In the genomic region with DNA sequence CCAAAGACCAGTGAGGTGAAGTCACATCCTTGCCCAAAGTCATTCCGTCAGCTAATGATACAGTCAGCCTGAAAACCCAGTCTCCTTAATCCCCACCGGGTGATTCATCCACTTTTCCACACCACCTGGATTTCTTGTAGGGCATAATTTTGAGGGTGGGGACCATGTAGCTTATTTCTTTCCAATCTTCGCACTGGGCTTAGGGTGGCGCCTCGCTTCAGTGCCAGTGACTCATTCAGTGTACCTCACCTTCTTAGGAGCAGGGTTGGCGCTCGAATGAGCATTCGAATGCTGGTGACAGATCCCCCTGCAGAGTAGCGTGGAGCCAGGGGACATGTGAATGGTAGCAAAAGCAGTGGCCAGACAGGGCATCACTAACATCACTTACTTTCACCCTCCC, we compare ENCODE assay signal across 1 cellular context.
TF ChIP-seq lines count a peak whose summit lies in the region.

No MANE protein-coding gene starts in this region.

TF ChIP-seq in IMR-90, 13 proteins besides CTCF, POLR2A, EP300 and RAD21:
- TF ChIP-seq MAZ (IDR thresholded peaks at IDR 0.05; ENCODE audit: borderline replicate concordance, low read depth, low read length) (no peak), FOS (IDR thresholded peaks at IDR 0.05; ENCODE audit: low read depth, low read length) (no peak), MXI1 (IDR thresholded peaks at IDR 0.05; ENCODE audit: borderline replicate concordance, low read depth, low read length) (no peak), CEBPB (IDR thresholded peaks at IDR 0.05; ENCODE audit: low read depth, low read length) (no peak), BHLHE40 (IDR thresholded peaks at IDR 0.05; ENCODE audit: low read depth, low read length) (no peak), CHD1 (IDR thresholded peaks at IDR 0.05; ENCODE audit: low read depth, low read length) (no peak), SMC3 (IDR thresholded peaks at IDR 0.05; ENCODE audit: low read depth, low read length) (no peak), RFX5 (IDR thresholded peaks at IDR 0.05; ENCODE audit: low read depth, low read length) (no peak), NFE2L2 (IDR thresholded peaks at IDR 0.05; ENCODE audit: low read depth, low read length) (no peak), MAFK (IDR thresholded peaks at IDR 0.05; ENCODE audit: low read depth, low read length) (no peak)
- TF ChIP-seq, protein P1, sequence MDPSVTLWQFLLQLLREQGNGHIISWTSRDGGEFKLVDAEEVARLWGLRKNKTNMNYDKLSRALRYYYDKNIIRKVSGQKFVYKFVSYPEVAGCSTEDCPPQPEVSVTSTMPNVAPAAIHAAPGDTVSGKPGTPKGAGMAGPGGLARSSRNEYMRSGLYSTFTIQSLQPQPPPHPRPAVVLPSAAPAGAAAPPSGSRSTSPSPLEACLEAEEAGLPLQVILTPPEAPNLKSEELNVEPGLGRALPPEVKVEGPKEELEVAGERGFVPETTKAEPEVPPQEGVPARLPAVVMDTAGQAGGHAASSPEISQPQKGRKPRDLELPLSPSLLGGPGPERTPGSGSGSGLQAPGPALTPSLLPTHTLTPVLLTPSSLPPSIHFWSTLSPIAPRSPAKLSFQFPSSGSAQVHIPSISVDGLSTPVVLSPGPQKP (IDR thresholded peaks at IDR 0.05; ENCODE audit: borderline replicate concordance, low read depth, low read length) = no peak
- TF ChIP-seq, protein P2, sequence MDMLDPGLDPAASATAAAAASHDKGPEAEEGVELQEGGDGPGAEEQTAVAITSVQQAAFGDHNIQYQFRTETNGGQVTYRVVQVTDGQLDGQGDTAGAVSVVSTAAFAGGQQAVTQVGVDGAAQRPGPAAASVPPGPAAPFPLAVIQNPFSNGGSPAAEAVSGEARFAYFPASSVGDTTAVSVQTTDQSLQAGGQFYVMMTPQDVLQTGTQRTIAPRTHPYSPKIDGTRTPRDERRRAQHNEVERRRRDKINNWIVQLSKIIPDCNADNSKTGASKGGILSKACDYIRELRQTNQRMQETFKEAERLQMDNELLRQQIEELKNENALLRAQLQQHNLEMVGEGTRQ (IDR thresholded peaks at IDR 0.05; ENCODE audit: low read depth, low read length) = no peak
